ENCODE assay signal across 18 cellular contexts in the genomic region with DNA sequence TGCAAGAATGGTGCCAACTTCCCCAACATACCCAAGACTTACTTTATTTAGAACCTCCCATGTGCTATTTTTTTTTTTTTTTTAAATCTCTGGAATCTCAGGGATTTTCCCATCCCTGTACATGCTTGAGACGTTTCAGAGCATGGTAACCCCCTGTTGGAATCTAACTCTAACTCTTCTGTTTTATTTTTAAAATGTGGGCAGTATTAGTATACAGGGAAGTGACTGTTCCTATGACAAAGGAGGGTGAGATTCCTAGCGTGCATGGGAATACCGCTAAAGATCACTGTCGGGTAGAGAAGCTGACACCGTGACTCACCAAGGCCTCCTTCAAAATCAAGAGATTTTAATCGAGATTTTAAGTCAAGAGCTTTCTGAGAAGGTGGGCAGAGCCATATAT.
DNase-seq lines count a peak whose midpoint lies in the region; ATAC-seq and FAIRE-seq lines count a peak whose summit lies in the region.
"Had no signal": no experiment of that assay in that cellular context is flagged by ENCODE, and none has a peak within 500 bp of the region (broad histone marks: within the 10 kb centered on the region; RNA-seq: fewer than 3 reads in every experiment).

No MANE protein-coding gene starts in this region.

- DNase-seq in GM04503 (ENCODE audit: low read depth) = peak; percentile 3
- DNase-seq in SK-MEL-5 (ENCODE audit: low read depth, low spot score) = peak; percentile 91
- peak; percentile 50 for DNase-seq in islet precursor cell
- peak; percentile 54 for DNase-seq in urothelium cell line (ENCODE audit: low spot score)
- DNase-seq in activated CD8-positive, alpha-beta memory T cell treated with anti-CD3 and anti-CD28 coated beads, Interleukin-2, amount 50 U/mL, for 48 hours = no peak
- DNase-seq in GM23248 = no peak
- DNase-seq: activated CD4-positive, alpha-beta T cell treated with anti-CD3 and anti-CD28 coated beads, Interleukin-2, amount 50 U/mL, for 4 hours; activated T-cell treated with anti-CD3 and anti-CD28 coated beads for 4 hours; amniotic stem cell; effector CD4-positive, alpha-beta T cell; HCEC 1CT; left ventricle myocardium inferior; NCI-H1048; NCI-H2081 treated with DMSO at 0.1 percent for 48 hours; NCI-H524 treated with DMSO at 0.1 percent for 48 hours had no signal

- in situ Hi-C loops in SK-MEL-5 (cut with HindIII; ENCODE audit: low pct_unique_long_range_greater_than_20kb, low sequenced_read_pairs) (no loop called here), GM23248 (cut with MboI) (no loop called here)

- no peaks in the 10 kb centered on the region for H3K9me3 ChIP-seq in GM23248 (ENCODE audit: low read depth)
- H3K9me3 ChIP-seq: left ventricle myocardium inferior had no signal

- H3K4me3 ChIP-seq in GM23248 = no peak overlapping the region
- H3K4me3 ChIP-seq: GM12878, left ventricle myocardium inferior had no signal

- H4K20me1 ChIP-seq in GM23248 (ENCODE audit: insufficient read depth) = no peaks in the 10 kb centered on the region

- H3K27ac ChIP-seq in GM23248 = no peak overlapping the region
- H3K27ac ChIP-seq: left ventricle myocardium inferior had no signal

- no peak overlapping the region for H3K9ac ChIP-seq in GM23248

- 87 to 89% methylated on average over 6 of the region's 6 CpGs for WGBS in GM23248 (ENCODE audit: low coverage in 1 of 2, low lambda C conversion rate in 2 of 2, missing lambda C conversion rate in 2 of 2), 2 experiments

- H3F3A ChIP-seq in GM23248 (ENCODE audit: insufficient read depth) = no peaks in the 10 kb centered on the region

- H2AFZ ChIP-seq in GM23248 = no peak overlapping the region

- peak; percentile 61 for FAIRE-seq in urothelium cell line (lab: Jason Lieb, UNC)
- FAIRE-seq: GM12878 had no signal

- H3K4me2 ChIP-seq in GM23248 (ENCODE audit: unreplicated experiment) = no peak overlapping the region

- no peaks in the 10 kb centered on the region for H3K27me3 ChIP-seq in GM23248 (replicated peaks; ENCODE audit: insufficient read depth)

- no peaks in the 10 kb centered on the region for H3K36me3 ChIP-seq in GM23248 (ENCODE audit: low read depth)
- H3K36me3 ChIP-seq: left ventricle myocardium inferior had no signal

- no peaks in the 10 kb centered on the region for H3K9me2 ChIP-seq in GM23248 (ENCODE audit: insufficient read depth)

- no peak for ATAC-seq in GM21447 (IDR thresholded peaks at IDR 0.05; ENCODE audit: unreplicated experiment)
- ATAC-seq: esophagus mucosa, GM12878 had no signal

- H3K4me1 ChIP-seq in GM23248 (ENCODE audit: insufficient read depth) = peaks cover 4% of the 10 kb centered on the region; the same call in 1 of the 2 replicates

- H3K79me2 ChIP-seq in GM23248 (ENCODE audit: insufficient read depth) = no peaks in the 10 kb centered on the region

Comparison
In these comparisons a context has a peak if more than half of its experiments do, and no peak if none do; other contexts are left out.
1. DNase-seq: peak in GM04503 (single experiment), SK-MEL-5 (single experiment), islet precursor cell (single experiment) and urothelium cell line (single experiment); none in activated CD8-positive, alpha-beta memory T cell treated with anti-CD3 and anti-CD28 coated beads, Interleukin-2, amount 50 U/mL, for 48 hours (single experiment) and GM23248 (single experiment).